Comparison of ENCODE assay signal across 8 cellular contexts in genomic region chr3:184249412-184250166, GRCh38. TPM values are rescaled to one million over a fixed set of nuclear protein-coding genes. Genes with fewer than 3 reads are reported as not detected.
A peak's percentile ranks its signal among the peaks of the same experiment; 100 is the strongest.
DNase-seq lines count a peak whose midpoint lies in the region; ATAC-seq and TF ChIP-seq lines count a peak whose summit lies in the region.

Gene EEF1AKMT4 (plus strand): TSS chr3:184249672. CDS start chr3:184249695, 23 bp downstream.

- peak; percentile 49 for TF ChIP-seq CTCF in GM12864 (IDR thresholded peaks at IDR 0.05; ENCODE audit: low read depth, low read length, missing control alignments)
- TF ChIP-seq CTCF in ovary (IDR thresholded peaks at IDR 0.05) = peak in 2 of 3 donors; percentile 71 to 79
- TF ChIP-seq CTCF in tibial artery (IDR thresholded peaks at IDR 0.05) = peak; percentile 46 to 55

- DNase-seq in GM12864 (ENCODE audit: low read depth) = peak; percentile 98
- DNase-seq in NCI-H1092 treated with DMSO at 0.1 percent for 48 hours (lab: John Stamatoyannopoulos, UW) = peak; percentile 99
- peak; percentile 94 for DNase-seq in SKM-1 (lab: John Stamatoyannopoulos, UW; ENCODE audit: unreplicated experiment)
- peak; percentile 98 for DNase-seq in activated naive CD8-positive, alpha-beta T cell treated with anti-CD3 and anti-CD28 coated beads for 36 hours
- DNase-seq in Right ventricle myocardium inferior (ENCODE audit: missing footprints) = peak; percentile 98
- DNase-seq in ovary = peak; percentile 95 to 97 (median 95)
- DNase-seq in tibial artery = peak; percentile 94 to 97

- no peak for TF ChIP-seq EP300 in ovary (IDR thresholded peaks at IDR 0.05)

- 0 to 1% (median 0%) methylated on average over 44 to 54 of the region's 54 CpGs for WGBS in ovary, 3 donors

- peak within 1 kb of the TSS; percentile 91 for H3K4me3 ChIP-seq in GM12864 (ENCODE audit: low read depth, low read length)
- H3K4me3 ChIP-seq in ovary = peak within 1 kb of the TSS; percentile 97
- H3K4me3 ChIP-seq in tibial artery = peak within 1 kb of the TSS; percentile 70 to 71

- peaks cover 10% of the 10 kb centered on the region for H3K36me3 Mint-ChIP-seq in activated naive CD8-positive, alpha-beta T cell treated with anti-CD3 and anti-CD28 coated beads for 36 hours

- H3K27ac Mint-ChIP-seq in activated naive CD8-positive, alpha-beta T cell treated with anti-CD3 and anti-CD28 coated beads for 36 hours = peak within 1 kb of the TSS; percentile 96

- H3K4me1 ChIP-seq in ovary (ENCODE audit: insufficient read depth) (peaks cover 2% of the 10 kb centered on the region), tibial artery (peaks cover 0 to 21% (median 17%) of the 10 kb centered on the region in 4 donors)

- H3K36me3 ChIP-seq in ovary (no peaks in the 10 kb centered on the region), tibial artery (peaks cover 10 to 13% (median 12%) of the 10 kb centered on the region in 3 donors)

- peak within 1 kb of the TSS; percentile 89 for H3K4me3 Mint-ChIP-seq in activated naive CD8-positive, alpha-beta T cell treated with anti-CD3 and anti-CD28 coated beads for 36 hours

- H3K4me1 Mint-ChIP-seq in activated naive CD8-positive, alpha-beta T cell treated with anti-CD3 and anti-CD28 coated beads for 36 hours = peaks cover 13% of the 10 kb centered on the region

- H3K27me3 ChIP-seq in ovary (no peaks in the 10 kb centered on the region), tibial artery (no peaks in the 10 kb centered on the region)

- TF ChIP-seq POLR2A in ovary (IDR thresholded peaks at IDR 0.05) = peak; percentile 19

- H3K9me3 ChIP-seq in ovary (no peaks in the 10 kb centered on the region), tibial artery (no peaks in the 10 kb centered on the region)

- no peaks in the 10 kb centered on the region for H3K9me3 Mint-ChIP-seq in activated naive CD8-positive, alpha-beta T cell treated with anti-CD3 and anti-CD28 coated beads for 36 hours

- H3K27me3 Mint-ChIP-seq in activated naive CD8-positive, alpha-beta T cell treated with anti-CD3 and anti-CD28 coated beads for 36 hours = no peaks in the 10 kb centered on the region

- H3K27ac ChIP-seq in ovary = peak within 1 kb of the TSS; percentile 9 to 55
- H3K27ac ChIP-seq in tibial artery = peak within 1 kb of the TSS; percentile 67 to 82

- intact Hi-C loops in Right ventricle myocardium inferior (cut with DNase I) = loop anchor here (1.0 to 5.0 kb wide), 6 partner anchors 62 to 362 kb away; partner anchors contain the start of genes ABCC5, ABCF3, DVL3 and EIF2B5
- intact Hi-C loops in ovary (cut with DNase I) = loop anchor here (5.0 to 10.0 kb wide), 5 partner anchors 62 to 355 kb away; partner anchors contain the start of genes ABCF3 (in 2 of the 4) and EIF2B5 (in 1 of the 4)
- intact Hi-C loops in tibial artery (cut with DNase I; ENCODE audit: low total_unique reads) = loop anchor here (2.0 to 10.0 kb wide), 5 partner anchors 62 to 355 kb away; partner anchors contain the start of genes ABCC5, ABCF3, AP2M1 and EIF2B5

- peak; percentile 86 for ATAC-seq in HG02623 (IDR thresholded peaks at IDR 0.05; ENCODE audit: unreplicated experiment)
- ATAC-seq in Right ventricle myocardium inferior = peak; percentile 99

RNA-seq across cellular contexts. Expression of gene EEF1AKMT4, which starts in this region (rescaled TPM):
- total RNA-seq in activated naive CD8-positive, alpha-beta T cell treated with anti-CD3 and anti-CD28 coated beads for 36 hours = 10 to 100 TPM; 10.2 to 10.9 TPM
- total RNA-seq in Right ventricle myocardium inferior = 1.7 TPM
- 1 to 10 TPM; 1.6 to 3.3 (median 2.1) TPM for total RNA-seq in ovary
- 1 to 10 TPM in 1 of 2 donors, under 1 TPM in 1; 0.87 to 1.2 TPM for polyA plus RNA-seq in ovary

Comparison
In these comparisons a context has a peak if more than half of its experiments do, and no peak if none do; other contexts are left out.
1. Peak in every context shown above with its lines: DNase-seq, ATAC-seq, H3K4me3 ChIP-seq and H3K27ac ChIP-seq.